In the genomic region with DNA sequence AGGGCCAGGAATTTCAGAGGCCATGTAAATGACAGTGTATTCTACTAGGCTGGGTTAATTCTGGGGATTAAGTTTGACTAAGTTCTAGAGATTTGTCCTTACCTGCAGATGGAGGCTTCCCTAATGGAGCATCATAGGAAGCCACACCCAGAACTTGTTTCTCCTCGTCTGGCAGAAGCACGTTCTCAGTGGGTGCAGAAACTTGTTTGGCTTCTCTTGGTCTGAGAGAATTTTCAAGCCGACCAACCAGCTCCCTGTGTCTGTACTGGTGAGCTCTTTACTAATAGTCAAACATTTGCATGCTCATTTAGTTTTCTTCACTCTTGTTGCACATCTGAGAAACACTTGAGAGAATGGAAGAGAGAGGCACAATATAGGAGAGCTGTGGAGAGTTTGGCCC, we compare ENCODE assay signal across 10 cellular contexts. TPM values are rescaled to one million over a fixed set of nuclear protein-coding genes. Genes with fewer than 3 reads are reported as not detected.
DNase-seq lines count a peak whose midpoint lies in the region; ATAC-seq, FAIRE-seq and TF ChIP-seq lines count a peak whose summit lies in the region.
"Had no signal": no experiment of that assay in that cellular context is flagged by ENCODE, and none has a peak within 500 bp of the region (broad histone marks: within the 10 kb centered on the region; RNA-seq: fewer than 3 reads in every experiment).

No MANE protein-coding gene starts in this region.

- TF ChIP-seq CTCF in WTC11 (IDR thresholded peaks at IDR 0.05), result no peak
- no peak for TF ChIP-seq CTCF in keratinocyte (optimal IDR thresholded peaks at IDR 0.05 in 1 of 3, IDR thresholded peaks at IDR 0.05 in 1 of 3, conservative IDR thresholded peaks at IDR 0.05 in 1 of 3; ENCODE audit: extremely low read depth in 1 of 3, insufficient read depth in 2 of 3, low read length in 3 of 3)
- no peak for TF ChIP-seq CTCF in Calu3 (IDR thresholded peaks at IDR 0.05; ENCODE audit: unreplicated experiment)

- H3K9me3 ChIP-seq in keratinocyte (ENCODE audit: control insufficient read depth, low read depth, low read length), result no peaks in the 10 kb centered on the region

- H4K20me1 ChIP-seq in keratinocyte (ENCODE audit: control insufficient read depth, extremely low read depth, insufficient read depth, low read length), result no peaks in the 10 kb centered on the region

- peaks cover 27% of the 10 kb centered on the region for H3K79me2 ChIP-seq in ACC112 (ENCODE audit: control insufficient read depth, insufficient read depth, low read length, unreplicated experiment)
- peaks cover 27% of the 10 kb centered on the region for H3K79me2 ChIP-seq in keratinocyte (ENCODE audit: control insufficient read depth, insufficient read depth, low read length)

- no peaks in the 10 kb centered on the region for H3K27me3 ChIP-seq in ACC112 (ENCODE audit: insufficient read depth, low read length)
- no peaks in the 10 kb centered on the region for H3K27me3 ChIP-seq in keratinocyte (ENCODE audit: control insufficient read depth, extremely low read depth, insufficient read depth, low read length)

- ATAC-seq in GM21528 (IDR thresholded peaks at IDR 0.05; ENCODE audit: low FRiP score, unreplicated experiment) (peak; percentile 27), WTC11 (no peak), left lobe of liver (no peak)

- H3K4me1 ChIP-seq in ACC112 (ENCODE audit: control insufficient read depth, insufficient read depth, low read length, unreplicated experiment) (peaks cover 20% of the 10 kb centered on the region), keratinocyte (ENCODE audit: control insufficient read depth, extremely low read depth, insufficient read depth, low read length) (peaks cover 36% of the 10 kb centered on the region)

- H3K4me1 Mint-ChIP-seq in WTC11 (peaks cover 17% of the 10 kb centered on the region), Calu3 (ENCODE audit: low read depth, unreplicated experiment) (no peaks in the 10 kb centered on the region)

- H3K27me3 Mint-ChIP-seq in WTC11 (ENCODE audit: low read depth), result peaks cover 12% of the 10 kb centered on the region
- no peaks in the 10 kb centered on the region for H3K27me3 Mint-ChIP-seq in Calu3 (ENCODE audit: unreplicated experiment)

- CTCF ChIA-PET in WTC11 (lab: Charles Lee) (interaction anchor here (0.6 to 2.4 kb wide), 8 partner anchors 21 to 215 kb away, joined by 3 to 21 read pairs (median 4); partner anchors contain the start of gene COMMD8), Calu3 (lab: Charles Lee) (no interaction called here)

- intact Hi-C loops in Calu3 (cut with micrococcal nuclease; ENCODE audit: unreplicated experiment), result no loop called here

- H2AFZ ChIP-seq in ACC112 (ENCODE audit: low read length, unreplicated experiment) (peak overlapping the region; percentile 50), keratinocyte (ENCODE audit: control insufficient read depth, low read length) (peak overlapping the region; percentile 53)

- BruUV-seq in Calu3 (replicated peaks; lab: Mats Ljungman, UMichigan), result no TSS peak

- H3K27ac Mint-ChIP-seq in WTC11, result no peak overlapping the region
- H3K27ac Mint-ChIP-seq in Calu3 (ENCODE audit: unreplicated experiment), result no peak overlapping the region

- peak overlapping the region; percentile 94 for H3K9ac ChIP-seq in keratinocyte (ENCODE audit: control insufficient read depth, extremely low read depth, insufficient read depth, low read length)

- H3K4me2 ChIP-seq in keratinocyte (ENCODE audit: control insufficient read depth, extremely low read depth, insufficient read depth, low read depth, low read length), result peak overlapping the region; percentile 91

- H3K27ac ChIP-seq in ACC112 (ENCODE audit: low read depth, low read length) (0 out of 2 replicates have a peak overlapping the region, but pooled peaks have one; percentile 87), keratinocyte (ENCODE audit: control insufficient read depth, insufficient read depth, low read length) (peak overlapping the region; percentile 98)

- H3K36me3 ChIP-seq in ACC112 (ENCODE audit: insufficient read depth, low read length), result no peaks in the 10 kb centered on the region
- no peaks in the 10 kb centered on the region for H3K36me3 ChIP-seq in keratinocyte (ENCODE audit: control insufficient read depth in 2 of 2, extremely low read depth in 1 of 2, insufficient read depth in 2 of 2, low read length in 2 of 2)

- peak; percentile 96 for FAIRE-seq in keratinocyte (lab: Jason Lieb, UNC)

- no peak for DNase-seq in WTC11 (ENCODE audit: low spot score)
- DNase-seq in keratinocyte (ENCODE audit: low read depth, low spot score), result peak; percentile 62
- DNase-seq in left lobe of liver (ENCODE audit: low spot score), result no peak
- DNase-seq in cerebellum (ENCODE audit: low spot score), result no peak
- DNase-seq in foreskin melanocyte, result no peak
- DNase-seq in Calu3, result no peak
- DNase-seq: cortex of kidney, midbrain had no signal

- H3K9me3 Mint-ChIP-seq in WTC11 (peaks cover 6% of the 10 kb centered on the region), Calu3 (ENCODE audit: low read depth, unreplicated experiment) (no peaks in the 10 kb centered on the region)

- H3K4me3 Mint-ChIP-seq in WTC11 (peak overlapping the region; percentile 97; the same call in 1 of the 2 replicates), Calu3 (ENCODE audit: low read depth, unreplicated experiment) (no peak overlapping the region)

- POLR2A ChIA-PET in WTC11 (lab: Charles Lee), result interaction anchor here (2.6 kb wide), 1 partner anchor 21 kb away, joined by 10 read pairs; the partner anchor contains the start of gene COMMD8

- dilution Hi-C loops in keratinocyte (cut with MboI; ENCODE audit: extremely low pct_ligation_motif_present, low sequenced_read_pairs), result no loop called here

- no peaks in the 10 kb centered on the region for H3K9me1 ChIP-seq in keratinocyte (ENCODE audit: control insufficient read depth, extremely low read depth, insufficient read depth, low read length)

- H3K36me3 Mint-ChIP-seq in WTC11, result no peaks in the 10 kb centered on the region
- H3K36me3 Mint-ChIP-seq in Calu3 (ENCODE audit: insufficient read depth, unreplicated experiment), result peaks cover 14% of the 10 kb centered on the region

- H3K4me3 ChIP-seq in ACC112 (ENCODE audit: low read depth, low read length), result no peak overlapping the region
- H3K4me3 ChIP-seq in keratinocyte (ENCODE audit: control insufficient read depth in 2 of 3, extremely low read depth in 1 of 3, insufficient read depth in 2 of 3, low read depth in 1 of 3, low read length in 3 of 3), result peak overlapping the region in 2 of 3 experiments; percentile 62 to 92

TF ChIP-seq in WTC11, 78 proteins besides CTCF, POLR2A, EP300 and RAD21 (continues in another document):
- TF ChIP-seq ATF2 (CRISPR knock-in tag; IDR thresholded peaks at IDR 0.05; ENCODE audit: borderline replicate concordance, low read depth) (no peak), SMAD3 (CRISPR knock-in tag; IDR thresholded peaks at IDR 0.05; ENCODE audit: borderline replicate concordance) (no peak), CREB1 (CRISPR knock-in tag; IDR thresholded peaks at IDR 0.05) (no peak), ELF4 (CRISPR knock-in tag; IDR thresholded peaks at IDR 0.05; ENCODE audit: low read depth) (no peak)
- TF ChIP-seq, protein P1, sequence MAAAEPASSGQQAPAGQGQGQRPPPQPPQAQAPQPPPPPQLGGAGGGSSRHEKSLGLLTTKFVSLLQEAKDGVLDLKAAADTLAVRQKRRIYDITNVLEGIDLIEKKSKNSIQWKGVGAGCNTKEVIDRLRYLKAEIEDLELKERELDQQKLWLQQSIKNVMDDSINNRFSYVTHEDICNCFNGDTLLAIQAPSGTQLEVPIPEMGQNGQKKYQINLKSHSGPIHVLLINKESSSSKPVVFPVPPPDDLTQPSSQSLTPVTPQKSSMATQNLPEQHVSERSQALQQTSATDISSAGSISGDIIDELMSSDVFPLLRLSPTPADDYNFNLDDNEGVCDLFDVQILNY (CRISPR knock-in tag; IDR thresholded peaks at IDR 0.05), result no peak

RNA-seq across cellular contexts. Expression of gene ATP10D, which starts 0.9 kb away (rescaled TPM):
- total RNA-seq in WTC11 (2021), result 3.1 to 4.6 TPM (median 4.6 TPM) in 3 replicates
- polyA plus RNA-seq in keratinocyte, result 51.2 to 116 TPM (median 97.3 TPM) in 3 replicates
- 24.5 TPM for polyA plus RNA-seq in keratinocyte (2011; ENCODE audit: low read depth)
- polyA plus RNA-seq in keratinocyte (2011; cell fraction: cytosol; rRNA removed), result 14.4 and 34.5 TPM in 2 replicates
- 136 and 160 TPM in 2 replicates for polyA plus RNA-seq in keratinocyte (2011; cell fraction: nucleus; rRNA removed)
- polyA plus RNA-seq in keratinocyte (2012; ENCODE audit: low replicate concordance), result 25.1 and 46.8 TPM in 2 replicates
- polyA minus RNA-seq in keratinocyte, result 274 to 455 TPM (median 398 TPM) in 3 replicates
- 33.2 TPM for polyA minus RNA-seq in keratinocyte (2011; cell fraction: cytosol; rRNA and poly(A)+ RNA removed)
- 171 and 369 TPM in 2 replicates for polyA minus RNA-seq in keratinocyte (2011; cell fraction: nucleus; rRNA and poly(A)+ RNA removed)
- total RNA-seq in left lobe of liver, result 9.3 TPM
- total RNA-seq in cerebellum, result 19.4 TPM
- total RNA-seq in Calu3 (2022), result 11.0 and 13.8 TPM in 2 replicates

RNA-seq across cellular contexts. Expression of gene COMMD8, which starts 20.7 kb away (rescaled TPM):
- total RNA-seq in WTC11 (2021) (7.1 to 8.1 TPM (median 8.1 TPM) in 3 replicates), left lobe of liver (4.9 TPM), cerebellum (12.9 TPM), Calu3 (2022) (13.5 and 13.7 TPM in 2 replicates)
- polyA plus RNA-seq in keratinocyte, result 19.0 to 38.6 TPM (median 20.5 TPM) in 3 replicates
- polyA plus RNA-seq in keratinocyte (2011; ENCODE audit: low read depth), result 7.6 TPM
- 18.2 and 36.4 TPM in 2 replicates for polyA plus RNA-seq in keratinocyte (2011; cell fraction: cytosol; rRNA removed)
- polyA plus RNA-seq in keratinocyte (2011; cell fraction: nucleus; rRNA removed), result 6.9 and 13.2 TPM in 2 replicates
- polyA plus RNA-seq in keratinocyte (2012; ENCODE audit: low replicate concordance), result 17.2 and 24.5 TPM in 2 replicates
- polyA minus RNA-seq in keratinocyte, result 2.5 to 8.8 TPM in 2 of 3 replicates, not detected in the other
- polyA minus RNA-seq in keratinocyte (2011; cell fraction: cytosol; rRNA and poly(A)+ RNA removed), result 7.1 TPM
- 2.8 and 3.2 TPM in 2 replicates for polyA minus RNA-seq in keratinocyte (2011; cell fraction: nucleus; rRNA and poly(A)+ RNA removed)
